ENCODE assay signal across 11 cellular contexts in the genomic region with DNA sequence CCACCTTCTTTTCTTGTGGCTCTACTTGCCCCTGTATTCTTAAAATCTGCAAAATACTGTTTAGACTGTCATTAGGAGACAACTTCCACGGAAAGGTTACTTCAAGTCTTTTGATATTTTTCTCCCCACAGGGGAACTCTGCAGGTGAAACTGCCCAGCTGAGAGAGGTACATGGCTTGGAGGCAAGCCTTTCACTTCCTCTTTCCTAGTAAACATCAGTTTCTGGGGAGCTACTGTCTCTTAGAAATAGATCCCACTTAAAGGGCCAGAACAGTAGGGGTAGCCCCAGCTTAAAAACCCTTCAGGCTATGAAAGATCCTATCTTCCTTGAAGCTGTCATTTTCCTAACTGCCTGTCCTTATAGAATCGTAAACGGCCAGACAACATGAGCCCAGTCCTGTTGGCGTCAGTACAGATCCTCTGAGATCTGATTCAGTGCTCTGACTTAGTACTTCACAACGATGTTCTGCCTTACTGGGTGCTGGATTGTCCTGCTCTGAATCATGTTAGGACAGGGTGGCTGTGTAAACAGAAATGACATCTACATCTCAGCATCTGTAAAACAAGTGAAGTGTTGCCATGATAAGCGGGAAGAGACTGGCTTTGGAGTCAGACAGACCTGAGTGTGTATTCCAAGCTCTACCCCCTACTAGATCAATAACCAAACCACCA.
DNase-seq lines count a peak whose midpoint lies in the region; ATAC-seq and TF ChIP-seq lines count a peak whose summit lies in the region.
"Had no signal": no experiment of that assay in that cellular context is flagged by ENCODE, and none has a peak within 500 bp of the region (broad histone marks: within the 10 kb centered on the region; RNA-seq: fewer than 3 reads in every experiment).

No MANE protein-coding gene starts in this region.

- no peak for TF ChIP-seq POLR2A in sigmoid colon (IDR thresholded peaks at IDR 0.05)

- no peaks in the 10 kb centered on the region for H3K4me1 Mint-ChIP-seq in activated T-helper 1 cell treated with anti-CD3 and anti-CD28 coated beads, Interleukin-12 subunit alpha, Interleukin-12 subunit beta, Interleukin-2, Interleukin-4 antibody, amounts not matched to agents 30 ng/mL and 10 ng/mL and 1 ng/mL, durations not matched to agents 14 hours and 24 hours and 36 hours (ENCODE audit: low read depth)
- no peaks in the 10 kb centered on the region for H3K4me1 Mint-ChIP-seq in effector memory CD8-positive, alpha-beta T cell (ENCODE audit: low read depth in 2 of 2)

- no peaks in the 10 kb centered on the region for H3K4me1 ChIP-seq in sigmoid colon
- H3K4me1 ChIP-seq: suprapubic skin had no signal

- intact Hi-C loops in activated T-helper 1 cell treated with anti-CD3 and anti-CD28 coated beads, Interleukin-12 subunit alpha, Interleukin-12 subunit beta, Interleukin-2, Interleukin-4 antibody, amounts not matched to agents 30 ng/mL and 10 ng/mL and 1 ng/mL, durations not matched to agents 14 hours and 24 hours and 36 hours (cut with micrococcal nuclease): no loop called here
- intact Hi-C loops in sigmoid colon (cut with DNase I): no loop called here

- H3K27ac ChIP-seq in coronary artery: no peak overlapping the region
- no peak overlapping the region for H3K27ac ChIP-seq in sigmoid colon
- H3K27ac ChIP-seq: suprapubic skin had no signal

- H3K9me3 ChIP-seq in sigmoid colon: no peaks in the 10 kb centered on the region
- H3K9me3 ChIP-seq: suprapubic skin had no signal

- no peaks in the 10 kb centered on the region for H3K36me3 ChIP-seq in sigmoid colon
- H3K36me3 ChIP-seq: suprapubic skin had no signal

- no peak for TF ChIP-seq EP300 in sigmoid colon (IDR thresholded peaks at IDR 0.05)

- no peaks in the 10 kb centered on the region for H3K27me3 Mint-ChIP-seq in activated T-helper 1 cell treated with anti-CD3 and anti-CD28 coated beads, Interleukin-12 subunit alpha, Interleukin-12 subunit beta, Interleukin-2, Interleukin-4 antibody, amounts not matched to agents 30 ng/mL and 10 ng/mL and 1 ng/mL, durations not matched to agents 14 hours and 24 hours and 36 hours (ENCODE audit: insufficient read depth)
- H3K27me3 Mint-ChIP-seq in effector memory CD8-positive, alpha-beta T cell: peaks cover 18 to 19% of the 10 kb centered on the region in 2 donors

- H3K36me3 Mint-ChIP-seq in activated T-helper 1 cell treated with anti-CD3 and anti-CD28 coated beads, Interleukin-12 subunit alpha, Interleukin-12 subunit beta, Interleukin-2, Interleukin-4 antibody, amounts not matched to agents 30 ng/mL and 10 ng/mL and 1 ng/mL, durations not matched to agents 14 hours and 24 hours and 36 hours (ENCODE audit: low read depth): no peaks in the 10 kb centered on the region
- no peaks in the 10 kb centered on the region for H3K36me3 Mint-ChIP-seq in effector memory CD8-positive, alpha-beta T cell (ENCODE audit: insufficient read depth)

- H3K27ac Mint-ChIP-seq in activated T-helper 1 cell treated with anti-CD3 and anti-CD28 coated beads, Interleukin-12 subunit alpha, Interleukin-12 subunit beta, Interleukin-2, Interleukin-4 antibody, amounts not matched to agents 30 ng/mL and 10 ng/mL and 1 ng/mL, durations not matched to agents 14 hours and 24 hours and 36 hours: no peak overlapping the region
- no peak overlapping the region for H3K27ac Mint-ChIP-seq in effector memory CD8-positive, alpha-beta T cell

- DNase-seq in fibroblast of mammary gland (ENCODE audit: low read depth): peak; percentile 7
- DNase-seq in activated T-helper 1 cell treated with anti-CD3 and anti-CD28 coated beads, Interleukin-12 subunit alpha, Interleukin-12 subunit beta, Interleukin-2, Interleukin-4 antibody, amounts not matched to agents 30 ng/mL and 10 ng/mL and 1 ng/mL, durations not matched to agents 14 hours and 24 hours and 36 hours (ENCODE audit: low spot score): no peak
- no peak for DNase-seq in effector memory CD8-positive, alpha-beta T cell
- no peak for DNase-seq in coronary artery (ENCODE audit: low spot score)
- no peak for DNase-seq in sigmoid colon
- DNase-seq: activated T-cell treated with anti-CD3 and anti-CD28 coated beads, Interleukin-2, amount 50 U/mL, for 1 hour; kidney glomerular epithelial cell had no signal

- peaks cover 5% of the 10 kb centered on the region for H3K9me3 Mint-ChIP-seq in activated T-helper 1 cell treated with anti-CD3 and anti-CD28 coated beads, Interleukin-12 subunit alpha, Interleukin-12 subunit beta, Interleukin-2, Interleukin-4 antibody, amounts not matched to agents 30 ng/mL and 10 ng/mL and 1 ng/mL, durations not matched to agents 14 hours and 24 hours and 36 hours
- H3K9me3 Mint-ChIP-seq in effector memory CD8-positive, alpha-beta T cell: no peaks in the 10 kb centered on the region

- no peak overlapping the region for H3K4me3 Mint-ChIP-seq in activated T-helper 1 cell treated with anti-CD3 and anti-CD28 coated beads, Interleukin-12 subunit alpha, Interleukin-12 subunit beta, Interleukin-2, Interleukin-4 antibody, amounts not matched to agents 30 ng/mL and 10 ng/mL and 1 ng/mL, durations not matched to agents 14 hours and 24 hours and 36 hours
- H3K4me3 Mint-ChIP-seq in effector memory CD8-positive, alpha-beta T cell: no peak overlapping the region

- no peak overlapping the region for H3K4me3 ChIP-seq in fibroblast of mammary gland (ENCODE audit: control insufficient read depth, low read depth, low read length)
- H3K4me3 ChIP-seq in coronary artery: no peak overlapping the region
- H3K4me3 ChIP-seq in sigmoid colon: no peak overlapping the region
- H3K4me3 ChIP-seq: suprapubic skin had no signal

- 47 to 54% methylated on average over 6 of the region's 6 CpGs for WGBS in sigmoid colon, 2 donors

- TF ChIP-seq CTCF in fibroblast of mammary gland (conservative IDR thresholded peaks at IDR 0.05; ENCODE audit: control insufficient read depth, insufficient read depth, low read depth, low read length) (no peak), coronary artery (IDR thresholded peaks at IDR 0.05) (no peak), sigmoid colon (IDR thresholded peaks at IDR 0.05) (no peak)

- no peaks in the 10 kb centered on the region for H3K27me3 ChIP-seq in sigmoid colon
- H3K27me3 ChIP-seq: suprapubic skin had no signal

- ATAC-seq in GM18511 (IDR thresholded peaks at IDR 0.05; ENCODE audit: unreplicated experiment): peak; percentile 99
- ATAC-seq in GM21576 (IDR thresholded peaks at IDR 0.05; ENCODE audit: unreplicated experiment): peak; percentile 96
- ATAC-seq in HG03378 (IDR thresholded peaks at IDR 0.05; ENCODE audit: unreplicated experiment): peak; percentile 99
- ATAC-seq in effector memory CD8-positive, alpha-beta T cell (replicated peaks): no peak
